ENCODE assay signal across 1 cellular context in the genomic region with DNA sequence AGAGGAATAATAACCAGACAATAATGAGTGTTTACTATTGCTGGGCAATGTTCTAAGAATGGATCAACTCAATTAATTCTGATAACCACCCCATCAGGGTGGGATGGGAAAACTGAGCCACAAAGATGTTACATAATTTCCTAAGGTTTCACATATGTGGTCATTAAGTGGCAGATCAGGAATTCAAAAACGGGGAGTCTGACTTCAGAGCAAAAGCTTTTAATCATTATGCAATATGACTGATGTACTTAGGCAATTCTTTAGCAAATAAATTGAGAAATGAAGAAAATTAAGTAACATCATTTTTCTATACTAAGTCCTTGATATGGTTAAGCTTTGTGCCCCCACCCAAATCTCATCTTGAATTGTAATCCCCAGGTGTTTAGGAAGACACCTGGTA.
A peak's percentile ranks its signal among the peaks of the same experiment; 100 is the strongest.
TF ChIP-seq lines count a peak whose summit lies in the region.

No MANE protein-coding gene starts in this region.

TF ChIP-seq in IMR-90, 13 proteins besides CTCF, POLR2A, EP300 and RAD21:
- TF ChIP-seq CEBPB (IDR thresholded peaks at IDR 0.05; ENCODE audit: low read depth, low read length): peak; percentile 32; the same call in 1 of the 2 replicates
- no peak for TF ChIP-seq FOS (IDR thresholded peaks at IDR 0.05; ENCODE audit: low read depth, low read length)
